Comparison of ENCODE assay signal across 18 cellular contexts in genomic region chr4:2116687-2117400, GRCh38. TPM values are rescaled to one million over a fixed set of nuclear protein-coding genes. Genes with fewer than 3 reads are reported as not detected.
DNase-seq lines count a peak whose midpoint lies in the region; ATAC-seq, FAIRE-seq and TF ChIP-seq lines count a peak whose summit lies in the region.
"Had no signal": no experiment of that assay in that cellular context is flagged by ENCODE, and none has a peak within 500 bp of the region (broad histone marks: within the 10 kb centered on the region; RNA-seq: fewer than 3 reads in every experiment).

No MANE protein-coding gene starts in this region.

- H3K79me2 ChIP-seq in K562 (ENCODE audit: control insufficient read depth, insufficient read depth, low read length) = no peaks in the 10 kb centered on the region

- H3K9me1 ChIP-seq in K562 (ENCODE audit: control insufficient read depth, insufficient read depth, low read length) = no peaks in the 10 kb centered on the region

- no peak overlapping the region for H2AFZ ChIP-seq in K562 (ENCODE audit: low read depth, low read length)

- H3K27ac ChIP-seq in A549 = no peak overlapping the region
- no peak overlapping the region for H3K27ac ChIP-seq in K562 (ENCODE audit: extremely low read depth, low read depth, low read length)
- H3K27ac ChIP-seq in dorsolateral prefrontal cortex = no peak overlapping the region
- no peak overlapping the region for H3K27ac ChIP-seq in heart left ventricle
- H3K27ac ChIP-seq in uterus = no peak overlapping the region
- H3K27ac ChIP-seq: BLaER1, KMS-11 had no signal

- no peak for TF ChIP-seq POLR2A in A549 (IDR thresholded peaks at IDR 0.05; ENCODE audit: low read length)
- TF ChIP-seq POLR2A in K562 (conservative IDR thresholded peaks at IDR 0.05) = no peak
- TF ChIP-seq POLR2A in heart left ventricle (IDR thresholded peaks at IDR 0.05) = no peak
- no peak for TF ChIP-seq POLR2A in uterus (IDR thresholded peaks at IDR 0.05)

- ATAC-seq in A549 = no peak
- no peak for ATAC-seq in K562
- ATAC-seq in heart left ventricle = no peak

- intact Hi-C loops in K562 (cut with micrococcal nuclease) (no loop called here), dorsolateral prefrontal cortex (cut with DNase I) (no loop called here), heart left ventricle (cut with DNase I) (no loop called here), uterus (cut with DNase I; ENCODE audit: low total_unique reads) (no loop called here)

- peaks cover 2 to 7% of the 10 kb centered on the region in 2 experiments for H3K27me3 ChIP-seq in K562 (ENCODE audit: control insufficient read depth in 2 of 2, insufficient read depth in 2 of 2, low read length in 2 of 2)
- H3K27me3 ChIP-seq in dorsolateral prefrontal cortex = no peaks in the 10 kb centered on the region
- H3K27me3 ChIP-seq in heart left ventricle = no peaks in the 10 kb centered on the region
- no peaks in the 10 kb centered on the region for H3K27me3 ChIP-seq in uterus
- H3K27me3 ChIP-seq: BLaER1 had no signal

- no peak overlapping the region for H3K4me3 ChIP-seq in A549
- H3K4me3 ChIP-seq in AG10803 (ENCODE audit: low read length) = no peak overlapping the region
- no peak overlapping the region for H3K4me3 ChIP-seq in K562
- H3K4me3 ChIP-seq in fibroblast of mammary gland (ENCODE audit: control insufficient read depth, low read depth, low read length) = no peak overlapping the region
- no peak overlapping the region for H3K4me3 ChIP-seq in dorsolateral prefrontal cortex
- H3K4me3 ChIP-seq in heart left ventricle = no peak overlapping the region
- H3K4me3 ChIP-seq in uterus = no peak overlapping the region
- H3K4me3 ChIP-seq: BLaER1, HAP-1 had no signal

- in situ Hi-C loops in K562 (cut with MboI) = no loop called here

- H4K20me1 ChIP-seq in K562 (replicated peaks; ENCODE audit: control insufficient read depth, insufficient read depth, low read length) = no peaks in the 10 kb centered on the region
- H4K20me1 ChIP-seq: BLaER1 had no signal

- CTCF ChIA-PET in A549 (lab: Yijun Ruan, JAX) = no interaction called here
- CTCF ChIA-PET in K562 (lab: Yijun Ruan, JAX; ENCODE audit: low intra/inter-chr PET ratio) = no interaction called here

- no peak overlapping the region for H3K4me2 ChIP-seq in A549
- H3K4me2 ChIP-seq in K562 (ENCODE audit: insufficient read depth, low read length) = no peak overlapping the region
- H3K4me2 ChIP-seq: BLaER1, KMS-11 had no signal

- POLR2A ChIA-PET in A549 (lab: Yijun Ruan, JAX) (no interaction called here), K562 (lab: Yijun Ruan, JAX) (interaction anchor here (0.7 kb wide), 1 partner anchor 10 kb away, joined by 3 read pairs; no protein-coding TSS in a partner anchor)

- BruUV-seq in K562 (replicated peaks; lab: Mats Ljungman, UMichigan) = no TSS peak

- FAIRE-seq in A549 (lab: Jason Lieb, UNC) (no peak), K562 (lab: Jason Lieb, UNC) (no peak)
- FAIRE-seq: HTR-8/SVneo had no signal

- no peak for TF ChIP-seq CTCF in A549 (IDR thresholded peaks at IDR 0.05)
- no peak for TF ChIP-seq CTCF in AG10803 (conservative IDR thresholded peaks at IDR 0.05; ENCODE audit: low read length)
- no peak for TF ChIP-seq CTCF in K562 (IDR thresholded peaks at IDR 0.05 in 2 of 3, conservative IDR thresholded peaks at IDR 0.05 in 1 of 3; ENCODE audit: insufficient read depth in 2 of 3, low read depth in 1 of 3, low read length in 3 of 3)
- TF ChIP-seq CTCF in fibroblast of mammary gland (conservative IDR thresholded peaks at IDR 0.05; ENCODE audit: control insufficient read depth, insufficient read depth, low read depth, low read length) = no peak
- no peak for TF ChIP-seq CTCF in dorsolateral prefrontal cortex (IDR thresholded peaks at IDR 0.05 in 54 of 56, conservative IDR thresholded peaks at IDR 0.05 in 2 of 56; ENCODE audit: low read depth in 1 of 56, partially characterized antibody in 56 of 56)
- TF ChIP-seq CTCF in heart left ventricle (IDR thresholded peaks at IDR 0.05) = no peak
- TF ChIP-seq CTCF in uterus (IDR thresholded peaks at IDR 0.05) = no peak

- WGBS in A549 (ENCODE audit: missing lambda C conversion rate) = 65% methylated on average over 6 of the region's 6 CpGs
- 1% methylated on average over 6 of the region's 6 CpGs for WGBS in K562 (ENCODE audit: insufficient coverage, low coverage, missing lambda C conversion rate)
- WGBS in heart left ventricle, 4 donors = 86 to 90% (median 89%) methylated on average over 6 of the region's 6 CpGs

- DNase-seq in A549 (ENCODE audit: low read depth in 1 of 2, low spot score in 1 of 2) = no peak
- peak; percentile 33 for DNase-seq in AG10803 (ENCODE audit: low read depth)
- no peak for DNase-seq in K562 (ENCODE audit: extremely low read depth in 1 of 4, low spot score in 3 of 4)
- DNase-seq in fibroblast of mammary gland (ENCODE audit: low read depth) = peak; percentile 31
- DNase-seq in dorsolateral prefrontal cortex = no peak
- no peak for DNase-seq in heart left ventricle
- DNase-seq in uterus = no peak
- DNase-seq: 8988T; Calu3; CD4-positive, alpha-beta memory T cell; DMS79 treated with DMSO at 0.1 percent for 48 hours; GF-D8; GOT3 had no signal

- TF ChIP-seq RAD21 in A549 (conservative IDR thresholded peaks at IDR 0.05 in 1 of 2, IDR thresholded peaks at IDR 0.05 in 1 of 2) = no peak
- TF ChIP-seq RAD21 in K562 (CRISPR knock-in tag; conservative IDR thresholded peaks at IDR 0.05 in 1 of 2, IDR thresholded peaks at IDR 0.05 in 1 of 2) = no peak

- no peak overlapping the region for H3K9ac ChIP-seq in K562 (ENCODE audit: insufficient read depth in 1 of 2, low read depth in 2 of 2, low read length in 2 of 2)
- H3K9ac ChIP-seq: BLaER1, KMS-11 had no signal

- H3K4me1 ChIP-seq in A549 = no peaks in the 10 kb centered on the region
- no peaks in the 10 kb centered on the region for H3K4me1 ChIP-seq in K562 (replicated peaks in 1 of 2; ENCODE audit: control insufficient read depth in 2 of 2, insufficient read depth in 2 of 2, low read length in 2 of 2)
- H3K4me1 ChIP-seq in heart left ventricle = no peaks in the 10 kb centered on the region
- no peaks in the 10 kb centered on the region for H3K4me1 ChIP-seq in uterus
- H3K4me1 ChIP-seq: BLaER1, HAP-1 had no signal

- H3K36me3 ChIP-seq in K562 (ENCODE audit: control insufficient read depth, insufficient read depth, low read length) = no peaks in the 10 kb centered on the region
- no peaks in the 10 kb centered on the region for H3K36me3 ChIP-seq in heart left ventricle
- H3K36me3 ChIP-seq in uterus = no peaks in the 10 kb centered on the region
- H3K36me3 ChIP-seq: BLaER1, HAP-1 had no signal

- TF ChIP-seq EP300 in A549 (IDR thresholded peaks at IDR 0.05) (no peak), K562 (IDR thresholded peaks at IDR 0.05; ENCODE audit: low read length) (no peak)

- H3K9me3 ChIP-seq in A549 = no peaks in the 10 kb centered on the region
- no peaks in the 10 kb centered on the region for H3K9me3 ChIP-seq in K562 (replicated peaks; ENCODE audit: control insufficient read depth, insufficient read depth, low read depth, low read length)
- no peaks in the 10 kb centered on the region for H3K9me3 ChIP-seq in heart left ventricle
- no peaks in the 10 kb centered on the region for H3K9me3 ChIP-seq in uterus
- H3K9me3 ChIP-seq: BLaER1, HAP-1 had no signal

TF ChIP-seq in A549, 52 proteins besides CTCF, POLR2A, EP300 and RAD21:
- TF ChIP-seq HDAC2 (IDR thresholded peaks at IDR 0.05) = no peak
- peak; percentile 81 for TF ChIP-seq MAFK (IDR thresholded peaks at IDR 0.05; ENCODE audit: partially characterized antibody)

TF ChIP-seq in K562, 482 proteins besides CTCF, POLR2A, EP300 and RAD21 (continues in another document):
- TF ChIP-seq MAFG (tag; conservative IDR thresholded peaks at IDR 0.05) = peak; percentile 69
- TF ChIP-seq, protein P1, sequence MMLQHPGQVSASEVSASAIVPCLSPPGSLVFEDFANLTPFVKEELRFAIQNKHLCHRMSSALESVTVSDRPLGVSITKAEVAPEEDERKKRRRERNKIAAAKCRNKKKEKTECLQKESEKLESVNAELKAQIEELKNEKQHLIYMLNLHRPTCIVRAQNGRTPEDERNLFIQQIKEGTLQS (IDR thresholded peaks at IDR 0.05) = no peak
- TF ChIP-seq, protein P1 (CRISPR knock-in tag; conservative IDR thresholded peaks at IDR 0.05) = no peak
- TF ChIP-seq NFIX (CRISPR knock-in tag; IDR thresholded peaks at IDR 0.05; ENCODE audit: low read depth) = no peak
- TF ChIP-seq NFATC3 (IDR thresholded peaks at IDR 0.05) = no peak
- TF ChIP-seq C11orf30 (IDR thresholded peaks at IDR 0.05; ENCODE audit: low read depth) = peak; percentile 85

RNA-seq across cellular contexts. Expression of gene NAT8L, which starts 57.7 kb away (rescaled TPM):
- polyA plus RNA-seq in A549 (2011; rRNA removed) (2.6 and 3.8 TPM in 2 replicates), A549 (2017; fragmentation: RNase III; extraction: RNeasy Plus Mini Kit Qiagen cat#74134 plus additional on column Dnase treatment) (7.7 to 8.2 TPM (median 8.2 TPM) in 3 replicates), K562 (2011; rRNA removed) (3.9 and 4.9 TPM in 2 replicates), K562 (2014; fragmentation: Illumina TruSeq; extraction: Trizol) (1.5 and 3.1 TPM in 2 replicates), K562 (2014; fragmentation: Nextera tagmentation; extraction: Ambion mirVana) (under 1 TPM; 0.06 to 0.07 TPM), K562 (2014; rRNA removed) (2.9 and 3.7 TPM in 2 replicates), heart left ventricle (under 1 TPM; 0.27 to 0.30 TPM)
- 7.5 and 9.1 TPM in 2 replicates for polyA plus RNA-seq in A549 (2012; cell fraction: cytosol; rRNA removed)
- 21.8 and 25.9 TPM in 2 replicates for polyA plus RNA-seq in A549 (2012; cell fraction: nucleus; rRNA removed)
- 6.8 and 8.0 TPM in 2 replicates for polyA minus RNA-seq in A549 (2011; rRNA and poly(A)+ RNA removed)
- total RNA-seq in K562 (2011; cell fraction: chromatin; rRNA removed; ENCODE audit: low replicate concordance) = 10.2 and 23.1 TPM in 2 replicates
- 12.9 and 15.8 TPM in 2 replicates for total RNA-seq in K562 (2011; cell fraction: nucleolus; rRNA removed)
- 10.6 and 15.3 TPM in 2 replicates for total RNA-seq in K562 (2011; cell fraction: nucleoplasm; rRNA removed)
- total RNA-seq in K562 (2014; rRNA removed) (3.8 and 5.3 TPM in 2 replicates), K562 (2014; rRNA removed; fragmentation: Illumina TruSeq; extraction: Trizol) (0.62 and 0.67 TPM in 2 replicates), K562 (2015; rRNA removed; fragmentation: Illumina TruSeq; extraction: Trizol) (1.5 and 1.7 TPM in 2 replicates), K562 (2021) (9.5 and 11.0 TPM in 2 replicates), dorsolateral prefrontal cortex (100 to 1,000 TPM in 119 of 120 experiments, 10 to 100 TPM in 1; 89.4 to 267 (median 170) TPM), heart left ventricle (1 to 10 TPM in 1 of 9 donors, under 1 TPM in 8; 0.19 to 3.1 (median 0.33) TPM), uterus (1 to 10 TPM in 1 of 4 donors, under 1 TPM in 1, not detected in 2; 0.27 to 1.2 TPM)
- 7.9 and 9.1 TPM in 2 replicates for polyA plus RNA-seq in K562 (2011; cell fraction: cytosol; rRNA removed)
- polyA plus RNA-seq in K562 (2011; cell fraction: nucleus; rRNA removed) = 19.1 and 19.2 TPM in 2 replicates
- 4.7 and 7.3 TPM in 2 replicates for polyA plus RNA-seq in K562 (2012)
- polyA minus RNA-seq in K562 (2011; rRNA and poly(A)+ RNA removed) = 39.8 and 58.5 TPM in 2 replicates
- 7.1 and 7.3 TPM in 2 replicates for polyA minus RNA-seq in K562 (2011; cell fraction: cytosol; rRNA and poly(A)+ RNA removed)
- polyA minus RNA-seq in K562 (2011; cell fraction: nucleus; rRNA and poly(A)+ RNA removed) = 4.3 TPM in 2 replicates
- total RNA-seq: CD4-positive, alpha-beta memory T cell had no signal
- polyA plus RNA-seq: CD14-positive monocyte; CD4-positive, alpha-beta memory T cell had no signal

Comparison
In these comparisons a context has a peak if more than half of its experiments do, and no peak if none do; other contexts are left out.
1. DNase-seq: peak in AG10803 (single experiment) and fibroblast of mammary gland (single experiment); none in A549 (0 of 2), K562 (0 of 4), dorsolateral prefrontal cortex (0 of 10), heart left ventricle (0 of 5) and uterus (0 of 2).
2. Of the 35 proteins assayed by ChIP-seq in both K562 and A549: peak only in K562: none; only in A549: none; in both: MAFK; in neither: 34.